ENCODE assay signal across 1 cellular context in the genomic region with DNA sequence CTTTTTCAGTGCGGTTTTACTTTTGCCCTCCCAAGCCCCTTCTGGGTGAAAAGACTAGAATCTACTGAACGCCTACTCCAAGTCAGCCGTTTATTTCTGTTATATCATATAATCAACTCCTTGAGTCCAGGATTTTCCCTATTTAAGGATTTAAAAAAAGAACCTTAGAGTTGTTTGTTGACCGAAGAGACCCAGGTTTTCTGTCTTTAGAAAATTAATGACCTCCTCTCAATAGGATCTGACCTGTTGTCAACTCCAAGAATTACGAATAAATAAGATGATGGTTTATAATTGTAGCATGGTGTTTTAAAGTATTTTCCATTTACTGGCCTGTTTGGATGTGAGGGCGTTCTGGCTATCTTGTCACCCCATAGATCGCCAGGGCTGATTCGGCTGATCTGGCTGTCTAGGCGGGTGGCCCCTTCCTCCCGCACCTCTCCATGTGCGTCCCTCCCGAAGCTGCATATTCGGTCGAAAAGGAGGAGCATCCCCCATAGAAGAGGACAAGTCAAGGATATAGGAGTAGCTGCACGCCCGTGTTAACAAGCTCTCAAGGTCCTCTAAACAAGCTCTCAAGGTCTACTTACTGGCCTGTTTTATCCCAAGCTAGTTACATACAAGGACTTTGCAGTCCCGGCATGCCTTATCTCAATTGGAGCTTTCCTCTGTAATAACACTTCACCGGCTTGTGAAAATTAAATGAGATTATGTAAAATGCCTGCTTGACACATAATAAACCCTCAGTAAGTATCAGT.
TF ChIP-seq lines count a peak whose summit lies in the region.

No MANE protein-coding gene starts in this region.

TF ChIP-seq in IMR-90, 13 proteins besides CTCF, POLR2A, EP300 and RAD21 (continued from another document):
- TF ChIP-seq, protein P1, sequence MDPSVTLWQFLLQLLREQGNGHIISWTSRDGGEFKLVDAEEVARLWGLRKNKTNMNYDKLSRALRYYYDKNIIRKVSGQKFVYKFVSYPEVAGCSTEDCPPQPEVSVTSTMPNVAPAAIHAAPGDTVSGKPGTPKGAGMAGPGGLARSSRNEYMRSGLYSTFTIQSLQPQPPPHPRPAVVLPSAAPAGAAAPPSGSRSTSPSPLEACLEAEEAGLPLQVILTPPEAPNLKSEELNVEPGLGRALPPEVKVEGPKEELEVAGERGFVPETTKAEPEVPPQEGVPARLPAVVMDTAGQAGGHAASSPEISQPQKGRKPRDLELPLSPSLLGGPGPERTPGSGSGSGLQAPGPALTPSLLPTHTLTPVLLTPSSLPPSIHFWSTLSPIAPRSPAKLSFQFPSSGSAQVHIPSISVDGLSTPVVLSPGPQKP (IDR thresholded peaks at IDR 0.05; ENCODE audit: borderline replicate concordance, low read depth, low read length) = no peak
- TF ChIP-seq CEBPB (IDR thresholded peaks at IDR 0.05; ENCODE audit: low read depth, low read length) (no peak), RCOR1 (IDR thresholded peaks at IDR 0.05; ENCODE audit: insufficient replicate concordance, low read length) (no peak), BHLHE40 (IDR thresholded peaks at IDR 0.05; ENCODE audit: low read depth, low read length) (no peak), MXI1 (IDR thresholded peaks at IDR 0.05; ENCODE audit: borderline replicate concordance, low read depth, low read length) (no peak), SMC3 (IDR thresholded peaks at IDR 0.05; ENCODE audit: low read depth, low read length) (no peak), FOS (IDR thresholded peaks at IDR 0.05; ENCODE audit: low read depth, low read length) (no peak), RFX5 (IDR thresholded peaks at IDR 0.05; ENCODE audit: low read depth, low read length) (no peak)
- TF ChIP-seq, protein P2, sequence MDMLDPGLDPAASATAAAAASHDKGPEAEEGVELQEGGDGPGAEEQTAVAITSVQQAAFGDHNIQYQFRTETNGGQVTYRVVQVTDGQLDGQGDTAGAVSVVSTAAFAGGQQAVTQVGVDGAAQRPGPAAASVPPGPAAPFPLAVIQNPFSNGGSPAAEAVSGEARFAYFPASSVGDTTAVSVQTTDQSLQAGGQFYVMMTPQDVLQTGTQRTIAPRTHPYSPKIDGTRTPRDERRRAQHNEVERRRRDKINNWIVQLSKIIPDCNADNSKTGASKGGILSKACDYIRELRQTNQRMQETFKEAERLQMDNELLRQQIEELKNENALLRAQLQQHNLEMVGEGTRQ (IDR thresholded peaks at IDR 0.05; ENCODE audit: low read depth, low read length) = no peak
